Comparison of ENCODE assay signal across 24 cellular contexts in genomic region chr10:130177250-130177649, GRCh38.
"Had no signal": no experiment of that assay in that cellular context is flagged by ENCODE, and none has a peak within 500 bp of the region (broad histone marks: within the 10 kb centered on the region; RNA-seq: fewer than 3 reads in every experiment).

No MANE protein-coding gene starts in this region.

- H3K27ac Mint-ChIP-seq: activated CD4-positive, alpha-beta memory T cell treated with anti-CD3 and anti-CD28 coated beads, Interleukin-2, amount 10 ng/mL, durations not matched to agents 7 days and 5 days; activated CD4-positive, alpha-beta T cell treated with anti-CD3 and anti-CD28 coated beads, Interleukin-2, amount 10 ng/mL, durations not matched to agents 24 days and 14 days; activated naive CD4-positive, alpha-beta T cell treated with anti-CD3 and anti-CD28 coated beads, Interleukin-2, amount 50 U/mL, for 24 hours; activated T-cell treated with anti-CD3 and anti-CD28 coated beads, Interleukin-2, amount 50 U/mL, for 72 hours; brain; neural progenitor cell; stimulated activated naive CD8-positive, alpha-beta T cell treated with anti-CD3 and anti-CD28 coated beads, Interleukin-15, Interleukin-2, amounts not matched to agents 100 ng/mL and 50 ng/mL, for 24 hours had no signal

- H3K4me1 Mint-ChIP-seq: neural progenitor cell had no signal

- H3K4me1 ChIP-seq: prostate gland, suprapubic skin, transverse colon, uterus had no signal

- H3K27me3 ChIP-seq: hepatocyte, neural progenitor cell, suprapubic skin, transverse colon, uterus had no signal

- H3K9me3 Mint-ChIP-seq: activated CD4-positive, alpha-beta memory T cell treated with anti-CD3 and anti-CD28 coated beads, Interleukin-2, amount 10 ng/mL, durations not matched to agents 7 days and 5 days; activated CD4-positive, alpha-beta T cell treated with anti-CD3 and anti-CD28 coated beads, Interleukin-2, amount 10 ng/mL, durations not matched to agents 24 days and 14 days; activated naive CD4-positive, alpha-beta T cell treated with anti-CD3 and anti-CD28 coated beads, Interleukin-2, amount 50 U/mL, for 24 hours; activated T-cell treated with anti-CD3 and anti-CD28 coated beads, Interleukin-2, amount 50 U/mL, for 72 hours; brain; immature natural killer cell; naive thymus-derived CD4-positive, alpha-beta T cell; neural progenitor cell; stimulated activated naive CD8-positive, alpha-beta T cell treated with anti-CD3 and anti-CD28 coated beads, Interleukin-15, Interleukin-2, amounts not matched to agents 100 ng/mL and 50 ng/mL, for 24 hours had no signal

- DNase-seq: activated CD4-positive, alpha-beta memory T cell treated with anti-CD3 and anti-CD28 coated beads, Interleukin-2, amount 10 ng/mL, durations not matched to agents 7 days and 5 days; activated CD4-positive, alpha-beta T cell treated with anti-CD3 and anti-CD28 coated beads, Interleukin-2, amount 10 ng/mL, durations not matched to agents 24 days and 14 days; activated effector memory CD4-positive, alpha-beta T cell treated with anti-CD3 and anti-CD28 coated beads, Interleukin-2, amount 50 U/mL, for 16 hours; activated T-cell treated with anti-CD3 and anti-CD28 coated beads, Interleukin-2, amount 50 U/mL, for 72 hours; aorta; central memory CD4-positive, alpha-beta T cell; effector memory CD4-positive, alpha-beta T cell; foreskin melanocyte; immature natural killer cell; mesendoderm; naive thymus-derived CD4-positive, alpha-beta T cell; stimulated activated CD4-positive, alpha-beta T cell treated with anti-CD3 and anti-CD28 coated beads, Interleukin-4, amount 100 ng/mL, for 24 hours; transverse colon; uterus had no signal

- H3K9me3 ChIP-seq: prostate gland, suprapubic skin, transverse colon, uterus had no signal

- H3K4me3 ChIP-seq: hepatocyte, neural progenitor cell, prostate gland, suprapubic skin, transverse colon, uterus had no signal

- H3K36me3 ChIP-seq: prostate gland, uterus had no signal

- H3K4me3 Mint-ChIP-seq: activated CD4-positive, alpha-beta memory T cell treated with anti-CD3 and anti-CD28 coated beads, Interleukin-2, amount 10 ng/mL, durations not matched to agents 7 days and 5 days; activated CD4-positive, alpha-beta T cell treated with anti-CD3 and anti-CD28 coated beads, Interleukin-2, amount 10 ng/mL, durations not matched to agents 24 days and 14 days; activated naive CD4-positive, alpha-beta T cell treated with anti-CD3 and anti-CD28 coated beads, Interleukin-2, amount 50 U/mL, for 24 hours; activated T-cell treated with anti-CD3 and anti-CD28 coated beads, Interleukin-2, amount 50 U/mL, for 72 hours; brain; immature natural killer cell; naive thymus-derived CD4-positive, alpha-beta T cell; neural progenitor cell; stimulated activated naive CD8-positive, alpha-beta T cell treated with anti-CD3 and anti-CD28 coated beads, Interleukin-15, Interleukin-2, amounts not matched to agents 100 ng/mL and 50 ng/mL, for 24 hours had no signal

- H3K27ac ChIP-seq: hepatocyte, neural progenitor cell, prostate gland, suprapubic skin, transverse colon, uterus, VCaP had no signal

- ATAC-seq: activated CD4-positive, CD25-positive, alpha-beta regulatory T cell treated with anti-CD3 and anti-CD28 coated beads, Interleukin-2, amount 50 U/mL, for 24 hours; activated T-cell treated with anti-CD3 and anti-CD28 coated beads, Interleukin-2, amount 50 U/mL, for 72 hours; esophagus mucosa; naive thymus-derived CD4-positive, alpha-beta T cell had no signal
